1 cellular context compared by ENCODE assay signal in the genomic region with DNA sequence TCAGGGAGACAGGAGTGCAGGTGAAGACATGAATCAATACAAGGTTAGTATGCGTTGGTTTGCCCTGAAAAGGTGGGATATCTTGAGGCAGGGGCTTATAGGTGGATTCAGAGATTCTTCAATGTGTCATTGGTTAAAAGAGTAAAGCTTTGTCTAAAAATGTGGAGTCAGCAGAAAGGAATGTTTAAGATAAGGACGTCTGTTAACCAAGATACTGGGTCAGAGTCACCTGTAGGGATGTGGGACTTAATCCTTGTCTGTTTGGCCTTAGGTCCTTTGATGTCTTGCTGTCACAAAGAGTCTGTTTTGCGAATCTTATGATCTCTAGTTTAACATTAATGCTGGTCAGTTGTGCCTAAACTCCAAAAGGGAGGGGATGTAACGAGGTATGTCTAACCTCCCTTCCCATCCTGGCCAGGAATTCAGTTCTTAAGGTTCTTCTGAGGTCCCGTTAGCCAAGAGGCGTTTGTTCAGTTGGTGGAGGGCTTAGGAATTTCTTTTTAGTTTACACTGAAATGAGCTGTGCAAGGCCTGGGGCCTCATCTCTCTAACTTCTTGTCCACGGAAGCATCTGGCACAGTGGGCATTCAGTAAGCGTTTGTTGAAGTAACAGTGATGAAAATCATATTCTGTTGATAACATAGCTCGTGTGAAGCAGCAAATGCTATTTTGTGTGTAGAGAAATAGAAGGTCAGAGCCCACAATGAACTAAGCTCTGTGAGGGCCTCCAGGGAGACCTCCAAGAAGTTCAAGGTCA.
TF ChIP-seq lines count a peak whose summit lies in the region.

No MANE protein-coding gene starts in this region.

TF ChIP-seq in IMR-90, 13 proteins besides CTCF, POLR2A, EP300 and RAD21 (continued from another document):
- TF ChIP-seq, protein P1, sequence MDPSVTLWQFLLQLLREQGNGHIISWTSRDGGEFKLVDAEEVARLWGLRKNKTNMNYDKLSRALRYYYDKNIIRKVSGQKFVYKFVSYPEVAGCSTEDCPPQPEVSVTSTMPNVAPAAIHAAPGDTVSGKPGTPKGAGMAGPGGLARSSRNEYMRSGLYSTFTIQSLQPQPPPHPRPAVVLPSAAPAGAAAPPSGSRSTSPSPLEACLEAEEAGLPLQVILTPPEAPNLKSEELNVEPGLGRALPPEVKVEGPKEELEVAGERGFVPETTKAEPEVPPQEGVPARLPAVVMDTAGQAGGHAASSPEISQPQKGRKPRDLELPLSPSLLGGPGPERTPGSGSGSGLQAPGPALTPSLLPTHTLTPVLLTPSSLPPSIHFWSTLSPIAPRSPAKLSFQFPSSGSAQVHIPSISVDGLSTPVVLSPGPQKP (IDR thresholded peaks at IDR 0.05; ENCODE audit: borderline replicate concordance, low read depth, low read length), result no peak
- TF ChIP-seq CHD1 (IDR thresholded peaks at IDR 0.05; ENCODE audit: low read depth, low read length) (no peak), MXI1 (IDR thresholded peaks at IDR 0.05; ENCODE audit: borderline replicate concordance, low read depth, low read length) (no peak)
TF ChIP-seq in IMR-90: peak in this region for 1.
